In genomic region chr18:56635007-56635406, GRCh38 we compare ENCODE assay signal across 25 cellular contexts. TPM values are rescaled to one million over a fixed set of nuclear protein-coding genes. Genes with fewer than 3 reads are reported as not detected.
DNase-seq lines count a peak whose midpoint lies in the region; ATAC-seq and TF ChIP-seq lines count a peak whose summit lies in the region.
"Had no signal": no experiment of that assay in that cellular context is flagged by ENCODE, and none has a peak within 500 bp of the region (broad histone marks: within the 10 kb centered on the region; RNA-seq: fewer than 3 reads in every experiment).

No MANE protein-coding gene starts in this region.

- ATAC-seq in SK-N-SH treated with all-trans-retinoic acid at 6 μM for 48 hours = no peak
- ATAC-seq in naive thymus-derived CD4-positive, alpha-beta T cell = no peak
- no peak for ATAC-seq in GM18907 (IDR thresholded peaks at IDR 0.05; ENCODE audit: unreplicated experiment)
- no peak for ATAC-seq in GM18498 (IDR thresholded peaks at IDR 0.05; ENCODE audit: unreplicated experiment)
- ATAC-seq: activated naive CD4-positive, alpha-beta T cell treated with anti-CD3 and anti-CD28 coated beads, Interleukin-2, amount 50 U/mL, for 72 hours; body of pancreas; effector memory CD8-positive, alpha-beta T cell had no signal

- no peaks in the 10 kb centered on the region; a peak in 1 of 5 replicates for H3K9me3 Mint-ChIP-seq in H9
- no peaks in the 10 kb centered on the region for H3K9me3 Mint-ChIP-seq in activated T-helper 2 cell treated with anti-CD3 and anti-CD28 coated beads, Interferon-gamma antibody, Interleukin-2, Interleukin-4, amounts not matched to agents 10 μg/mL and 5 μg/mL and 100 μg/mL, durations not matched to agents 14 hours and 24 hours and 36 hours
- H3K9me3 Mint-ChIP-seq in naive thymus-derived CD4-positive, alpha-beta T cell = peaks cover 0 to 13% (median 2%) of the 10 kb centered on the region in 11 donors
- H3K9me3 Mint-ChIP-seq: activated CD4-positive, alpha-beta memory T cell treated with anti-CD3 and anti-CD28 coated beads for 36 hours; T-helper 2 cell treated with Interferon-gamma antibody and Interleukin-4, amounts not matched to agents 5 μg/mL and 100 μg/mL, for 36 hours had no signal

- H3F3A ChIP-seq in SK-N-SH (replicated peaks; ENCODE audit: insufficient read depth) = no peaks in the 10 kb centered on the region

- no peaks in the 10 kb centered on the region for H3K9me2 ChIP-seq in SK-N-SH

- H2BK15ac ChIP-seq in H9 (ENCODE audit: low read depth, low read length) = no peak overlapping the region

- no peak overlapping the region for H3T11ph ChIP-seq in H9 (ENCODE audit: low read length)

- no peak overlapping the region for H2BK20ac ChIP-seq in H9 (ENCODE audit: low read depth, low read length, poor library complexity, severe bottlenecking)

- no peak overlapping the region for H2BK5ac ChIP-seq in H9 (ENCODE audit: insufficient read length, low read length)

- H3K27ac ChIP-seq in SK-N-SH (ENCODE audit: low read depth in 2 of 2, low read length in 1 of 2) (no peak overlapping the region), H9 (ENCODE audit: insufficient read length, low read depth, low read length) (no peak overlapping the region)
- H3K27ac ChIP-seq in naive thymus-derived CD4-positive, alpha-beta T cell (ENCODE audit: low read depth, low read length) = no peak overlapping the region
- H3K27ac ChIP-seq: 22Rv1, body of pancreas, SJSA1, spleen, stomach, tibial nerve had no signal

- no peak overlapping the region for H3K56ac ChIP-seq in H9 (ENCODE audit: insufficient read length, low read depth, low read length)

- POLR2A ChIA-PET in SK-N-SH (lab: Yijun Ruan, JAX) = no interaction called here
- POLR2A ChIA-PET in naive thymus-derived CD4-positive, alpha-beta T cell (lab: Charles Lee) = no interaction called here

- H3K18ac ChIP-seq in H9 (ENCODE audit: insufficient read length, low read depth, low read length) = no peak overlapping the region

- no peak overlapping the region for H3K9ac ChIP-seq in SK-N-SH
- peak overlapping the region; percentile 22 for H3K9ac ChIP-seq in H9 (ENCODE audit: extremely low read depth, insufficient read length, low read length)

- H3K4me3 ChIP-seq in SK-N-SH (ENCODE audit: low read depth in 2 of 2, low read length in 1 of 2) (0 out of 4 replicates have a peak overlapping the region, but pooled peaks of 1 of the 2 experiments have one; percentile 88), MG63 (no peak overlapping the region)
- no peak overlapping the region for H3K4me3 ChIP-seq in naive thymus-derived CD4-positive, alpha-beta T cell (ENCODE audit: low read length)
- H3K4me3 ChIP-seq: body of pancreas, lung, SJSA1, tibial nerve had no signal

- 97% methylated on average over 5 of the region's 5 CpGs for WGBS in SK-N-SH (ENCODE audit: low lambda C conversion rate)
- no CpG with 5 or more reads among the region's 5 CpGs for WGBS in H9 (ENCODE audit: extremely low coverage, insufficient read length, low lambda C conversion rate)

- H3K4me2 ChIP-seq in SK-N-SH = peak overlapping the region; percentile 80; the same call in 1 of the 2 replicates
- no peak overlapping the region for H3K4me2 ChIP-seq in H9 (ENCODE audit: insufficient read depth, insufficient read length, low read length)

- peaks cover 0 to 7% of the 10 kb centered on the region in 2 experiments; a peak in 2 of 4 replicates for H3K4me1 ChIP-seq in SK-N-SH (ENCODE audit: control insufficient read depth in 1 of 2, insufficient read depth in 2 of 2, low read depth in 1 of 2, low read length in 1 of 2)
- no peaks in the 10 kb centered on the region for H3K4me1 ChIP-seq in H9 (ENCODE audit: insufficient read depth, low read length)
- H3K4me1 ChIP-seq in naive thymus-derived CD4-positive, alpha-beta T cell (ENCODE audit: control insufficient read depth in 2 of 2, insufficient read depth in 2 of 2, low read length in 2 of 2) = peaks cover 17 to 20% of the 10 kb centered on the region in 2 donors

- no peak overlapping the region for H4K5ac ChIP-seq in H9 (ENCODE audit: insufficient read length, low read depth, low read length)

- no peak overlapping the region for H2BK12ac ChIP-seq in H9 (ENCODE audit: insufficient read length, low read depth, low read length)

- DNase-seq in SK-N-SH (no peak), H9 (no peak), MG63 (no peak)
- no peak for DNase-seq in activated T-helper 2 cell treated with anti-CD3 and anti-CD28 coated beads, Interferon-gamma antibody, Interleukin-2, Interleukin-4, amounts not matched to agents 10 μg/mL and 5 μg/mL and 100 μg/mL, durations not matched to agents 14 hours and 24 hours and 36 hours (ENCODE audit: low spot score)
- no peak for DNase-seq in naive thymus-derived CD4-positive, alpha-beta T cell
- DNase-seq: activated CD4-positive, alpha-beta memory T cell treated with anti-CD3 and anti-CD28 coated beads for 36 hours; body of pancreas; effector memory CD8-positive, alpha-beta T cell; Kasumi-1; kidney glomerular epithelial cell; NCI-H1105; NCI-H446; retina; spleen; stimulated activated CD4-positive, alpha-beta T cell treated with anti-CD3 and anti-CD28 coated beads, Interleukin-4, amount 100 ng/mL, for 4 hours; stomach had no signal

- no peak overlapping the region for H4K91ac ChIP-seq in H9 (ENCODE audit: insufficient read length, low read depth, low read length)

- H3K23me2 ChIP-seq in H9 (ENCODE audit: insufficient read length, low read depth, low read length, poor library complexity, severe bottlenecking) = peaks cover 8% of the 10 kb centered on the region

- H2AFZ ChIP-seq in SK-N-SH (ENCODE audit: low read depth) (no peak overlapping the region), H9 (ENCODE audit: low read length) (no peak overlapping the region)

- H4K20me1 ChIP-seq in SK-N-SH (ENCODE audit: insufficient read depth) (peaks cover 73% of the 10 kb centered on the region), H9 (ENCODE audit: control insufficient read depth, insufficient read depth, insufficient read length) (no peaks in the 10 kb centered on the region)

- TF ChIP-seq RAD21 in SK-N-SH (IDR thresholded peaks at IDR 0.05; ENCODE audit: low read length) = no peak

- H3K23ac ChIP-seq in H9 (ENCODE audit: insufficient read length, low read depth, low read length) = no peak overlapping the region

- no peak for TF ChIP-seq EP300 in SK-N-SH (IDR thresholded peaks at IDR 0.05; ENCODE audit: borderline replicate concordance in 1 of 2, low read depth in 1 of 2, low read length in 1 of 2)

- no peak overlapping the region for H2BK120ac ChIP-seq in H9 (ENCODE audit: low read depth, low read length, poor library complexity, severe bottlenecking)

- H3K27me3 ChIP-seq in SK-N-SH (ENCODE audit: insufficient read depth) (no peaks in the 10 kb centered on the region), H9 (ENCODE audit: insufficient read depth, low read length) (no peaks in the 10 kb centered on the region), MG63 (no peaks in the 10 kb centered on the region)
- no peaks in the 10 kb centered on the region for H3K27me3 ChIP-seq in naive thymus-derived CD4-positive, alpha-beta T cell (ENCODE audit: control insufficient read depth in 2 of 2, insufficient read depth in 2 of 2, low read length in 2 of 2)
- H3K27me3 ChIP-seq: body of pancreas, SJSA1, spleen, stomach, tibial nerve had no signal

- H3K27me3 Mint-ChIP-seq in H9 (ENCODE audit: low read depth) = peaks cover 2% of the 10 kb centered on the region
- no peaks in the 10 kb centered on the region for H3K27me3 Mint-ChIP-seq in activated T-helper 2 cell treated with anti-CD3 and anti-CD28 coated beads, Interferon-gamma antibody, Interleukin-2, Interleukin-4, amounts not matched to agents 10 μg/mL and 5 μg/mL and 100 μg/mL, durations not matched to agents 14 hours and 24 hours and 36 hours (ENCODE audit: low read depth)
- H3K27me3 Mint-ChIP-seq in naive thymus-derived CD4-positive, alpha-beta T cell = no peaks in the 10 kb centered on the region
- H3K27me3 Mint-ChIP-seq: activated CD4-positive, alpha-beta memory T cell treated with anti-CD3 and anti-CD28 coated beads for 36 hours; effector memory CD8-positive, alpha-beta T cell had no signal

- CTCF ChIA-PET in SK-N-SH (lab: Yijun Ruan, JAX) = no interaction called here
- CTCF ChIA-PET in naive thymus-derived CD4-positive, alpha-beta T cell (lab: Charles Lee) = no interaction called here

- no peak overlapping the region for H3K4me3 Mint-ChIP-seq in H9
- peak overlapping the region; percentile 9 for H3K4me3 Mint-ChIP-seq in activated T-helper 2 cell treated with anti-CD3 and anti-CD28 coated beads, Interferon-gamma antibody, Interleukin-2, Interleukin-4, amounts not matched to agents 10 μg/mL and 5 μg/mL and 100 μg/mL, durations not matched to agents 14 hours and 24 hours and 36 hours (ENCODE audit: low read depth)
- peak overlapping the region in 6 of 10 donors; percentile 10 to 97 (median 30) for H3K4me3 Mint-ChIP-seq in naive thymus-derived CD4-positive, alpha-beta T cell
- H3K4me3 Mint-ChIP-seq: activated CD4-positive, alpha-beta memory T cell treated with anti-CD3 and anti-CD28 coated beads for 36 hours; effector memory CD8-positive, alpha-beta T cell; T-helper 2 cell treated with Interferon-gamma antibody and Interleukin-4, amounts not matched to agents 5 μg/mL and 100 μg/mL, for 36 hours had no signal

- H3K4ac ChIP-seq in H9 (ENCODE audit: low read depth, low read length) = no peak overlapping the region

- H3K4me1 Mint-ChIP-seq in H9 = peaks cover 11 to 16% of the 10 kb centered on the region in 2 experiments
- peaks cover 45% of the 10 kb centered on the region for H3K4me1 Mint-ChIP-seq in activated T-helper 2 cell treated with anti-CD3 and anti-CD28 coated beads, Interferon-gamma antibody, Interleukin-2, Interleukin-4, amounts not matched to agents 10 μg/mL and 5 μg/mL and 100 μg/mL, durations not matched to agents 14 hours and 24 hours and 36 hours (ENCODE audit: low read depth)
- peaks cover 52 to 89% (median 78%) of the 10 kb centered on the region in 7 donors for H3K4me1 Mint-ChIP-seq in naive thymus-derived CD4-positive, alpha-beta T cell

- H2AK5ac ChIP-seq in H9 (ENCODE audit: insufficient read length, low read length) = no peak overlapping the region

- H3K14ac ChIP-seq in H9 (ENCODE audit: insufficient read depth, low read length) = no peak overlapping the region

- H3K36me3 ChIP-seq in SK-N-SH (replicated peaks in 1 of 2; ENCODE audit: control insufficient read depth in 1 of 2, insufficient read depth in 2 of 2, low read length in 1 of 2) (peaks cover 2 to 13% of the 10 kb centered on the region in 2 experiments), MG63 (peaks cover 51% of the 10 kb centered on the region)
- H3K36me3 ChIP-seq in naive thymus-derived CD4-positive, alpha-beta T cell (ENCODE audit: control insufficient read depth in 2 of 3, insufficient read depth in 3 of 3, low read length in 3 of 3) = peaks cover 0 to 7% (median 0%) of the 10 kb centered on the region in 3 experiments

- TF ChIP-seq CTCF in SK-N-SH (IDR thresholded peaks at IDR 0.05) (no peak), H9 (conservative IDR thresholded peaks at IDR 0.05) (no peak)

- H3K27ac Mint-ChIP-seq in H9 = no peak overlapping the region; a peak in 2 of 7 replicates
- H3K27ac Mint-ChIP-seq in activated T-helper 2 cell treated with anti-CD3 and anti-CD28 coated beads, Interferon-gamma antibody, Interleukin-2, Interleukin-4, amounts not matched to agents 10 μg/mL and 5 μg/mL and 100 μg/mL, durations not matched to agents 14 hours and 24 hours and 36 hours = no peak overlapping the region
- peak overlapping the region in 3 of 9 donors; percentile 8 to 49 (median 36) for H3K27ac Mint-ChIP-seq in naive thymus-derived CD4-positive, alpha-beta T cell
- H3K27ac Mint-ChIP-seq: activated CD4-positive, alpha-beta memory T cell treated with anti-CD3 and anti-CD28 coated beads for 36 hours; activated naive CD4-positive, alpha-beta T cell treated with anti-CD3 and anti-CD28 coated beads, Interleukin-2, amount 50 U/mL, for 72 hours; T-helper 2 cell treated with Interferon-gamma antibody and Interleukin-4, amounts not matched to agents 5 μg/mL and 100 μg/mL, for 36 hours had no signal

- no peak overlapping the region for H4K8ac ChIP-seq in H9 (replicated peaks; ENCODE audit: insufficient read length, low read depth, low read length)

- intact Hi-C loops in activated T-helper 2 cell treated with anti-CD3 and anti-CD28 coated beads, Interferon-gamma antibody, Interleukin-2, Interleukin-4, amounts not matched to agents 10 μg/mL and 5 μg/mL and 100 μg/mL, durations not matched to agents 14 hours and 24 hours and 36 hours (cut with micrococcal nuclease) = loop anchor here (5.0 to 10.0 kb wide), 2 partner anchors 987 to 1050 kb away; partner anchors contain the start of genes NARS1 and TCF4
- intact Hi-C loops in naive thymus-derived CD4-positive, alpha-beta T cell (cut with micrococcal nuclease) = loop anchor here (5.0 to 10.0 kb wide), 4 partner anchors 72 to 1200 kb away; partner anchors contain the start of gene TCF4 (in 1 of the 2)

- H3K9me3 ChIP-seq in SK-N-SH (no peaks in the 10 kb centered on the region), H9 (ENCODE audit: control insufficient read depth, low read depth, low read length) (no peaks in the 10 kb centered on the region), MG63 (no peaks in the 10 kb centered on the region)
- H3K9me3 ChIP-seq in naive thymus-derived CD4-positive, alpha-beta T cell (ENCODE audit: control insufficient read depth in 2 of 3, low read length in 3 of 3) = no peaks in the 10 kb centered on the region
- H3K9me3 ChIP-seq: body of pancreas, spleen, stomach, tibial nerve had no signal

- peaks cover 83% of the 10 kb centered on the region for H3K79me2 ChIP-seq in SK-N-SH (ENCODE audit: insufficient read depth)
- peaks cover 55% of the 10 kb centered on the region for H3K79me2 ChIP-seq in H9 (ENCODE audit: insufficient read depth, low read length)

- H3K36me3 Mint-ChIP-seq in H9 (ENCODE audit: insufficient read depth in 1 of 3, low read depth in 3 of 3) = peaks cover 9 to 22% (median 20%) of the 10 kb centered on the region in 3 experiments; a peak in 6 of 7 replicates
- peaks cover 59% of the 10 kb centered on the region for H3K36me3 Mint-ChIP-seq in activated T-helper 2 cell treated with anti-CD3 and anti-CD28 coated beads, Interferon-gamma antibody, Interleukin-2, Interleukin-4, amounts not matched to agents 10 μg/mL and 5 μg/mL and 100 μg/mL, durations not matched to agents 14 hours and 24 hours and 36 hours (ENCODE audit: low read depth)
- peaks cover 0 to 19% (median 16%) of the 10 kb centered on the region in 5 donors for H3K36me3 Mint-ChIP-seq in naive thymus-derived CD4-positive, alpha-beta T cell

- no peaks in the 10 kb centered on the region for H3K79me1 ChIP-seq in H9 (ENCODE audit: insufficient read depth, low read depth, low read length, poor library complexity, severe bottlenecking)

RNA-seq across cellular contexts. Expression of gene TXNL1, which starts 3.4 kb away (rescaled TPM):
- 37.4 and 39.7 TPM in 2 replicates for polyA plus RNA-seq in SK-N-SH (2012; rRNA removed)
- polyA plus RNA-seq in SK-N-SH (2012; cell fraction: cytosol; rRNA removed) = 53.1 and 71.9 TPM in 2 replicates
- polyA plus RNA-seq in SK-N-SH (2012; cell fraction: nucleus; rRNA removed) = 18.7 and 22.8 TPM in 2 replicates
- total RNA-seq in H9 (2021) = 90.4 and 92.0 TPM in 2 replicates
- total RNA-seq in activated T-helper 2 cell treated with anti-CD3 and anti-CD28 coated beads, Interferon-gamma antibody, Interleukin-2, Interleukin-4, amounts not matched to agents 10 μg/mL and 5 μg/mL and 100 μg/mL, durations not matched to agents 14 hours and 24 hours and 36 hours = 95.1 and 96.3 TPM in 2 replicates
- 10 to 100 TPM; 32.4 to 65.5 (median 42.8) TPM for total RNA-seq in naive thymus-derived CD4-positive, alpha-beta T cell
- 10 to 100 TPM; 51.7 to 52.3 TPM for polyA plus RNA-seq in naive thymus-derived CD4-positive, alpha-beta T cell
- 116 and 128 TPM in 2 replicates for total RNA-seq in MG63 (2014; rRNA removed; shearing (Covaris generic); ENCODE audit: low replicate concordance)

RNA-seq across cellular contexts. Expression of gene WDR7, which starts 16.2 kb away (rescaled TPM):
- polyA plus RNA-seq in SK-N-SH (2012; rRNA removed) = 2.6 and 4.1 TPM in 2 replicates
- polyA plus RNA-seq in SK-N-SH (2012; cell fraction: cytosol; rRNA removed) = 2.2 and 2.3 TPM in 2 replicates
- 6.1 and 6.5 TPM in 2 replicates for polyA plus RNA-seq in SK-N-SH (2012; cell fraction: nucleus; rRNA removed)
- 14.8 TPM in 2 replicates for total RNA-seq in H9 (2021)
- total RNA-seq in activated T-helper 2 cell treated with anti-CD3 and anti-CD28 coated beads, Interferon-gamma antibody, Interleukin-2, Interleukin-4, amounts not matched to agents 10 μg/mL and 5 μg/mL and 100 μg/mL, durations not matched to agents 14 hours and 24 hours and 36 hours = 25.4 and 27.1 TPM in 2 replicates
- 10 to 100 TPM; 44.2 to 59.8 (median 51.6) TPM for total RNA-seq in naive thymus-derived CD4-positive, alpha-beta T cell
- polyA plus RNA-seq in naive thymus-derived CD4-positive, alpha-beta T cell = 10 to 100 TPM; 28.3 to 31.9 TPM
- 4.0 and 5.8 TPM in 2 replicates for total RNA-seq in MG63 (2014; rRNA removed; shearing (Covaris generic); ENCODE audit: low replicate concordance)

Comparison
In these comparisons a context has a peak if more than half of its experiments do, and no peak if none do; other contexts are left out.
1. H3K4me3 Mint-ChIP-seq: peak in activated T-helper 2 cell treated with anti-CD3 and anti-CD28 coated beads, Interferon-gamma antibody, Interleukin-2, Interleukin-4, amounts not matched to agents 10 μg/mL and 5 μg/mL and 100 μg/mL, durations not matched to agents 14 hours and 24 hours and 36 hours (single experiment) and naive thymus-derived CD4-positive, alpha-beta T cell (6 of 10); none in H9 (0 of 2).